In genomic region chr19:1478934-1479707, GRCh38 we compare ENCODE assay signal across 8 cellular contexts. TPM values are rescaled to one million over a fixed set of nuclear protein-coding genes. Genes with fewer than 3 reads are reported as not detected.
DNase-seq lines count a peak whose midpoint lies in the region; ATAC-seq and TF ChIP-seq lines count a peak whose summit lies in the region.

Gene C19orf25, minus strand, starts transcription at chr19:1479215. Its CDS starts 312 bp downstream, at chr19:1478903.

- H3F3A ChIP-seq in SU-DHL-6 (ENCODE audit: insufficient read depth), result peaks cover 7% of the 10 kb centered on the region; the same call in 1 of the 2 replicates

- H3K79me2 ChIP-seq in SU-DHL-6 (ENCODE audit: insufficient read depth, low read length), result peaks cover 20% of the 10 kb centered on the region

- H3K4me3 ChIP-seq in GM08714 (ENCODE audit: low read length) (peak within 1 kb of the TSS; percentile 85), SU-DHL-6 (ENCODE audit: insufficient read depth, low read length, poor library complexity, severe bottlenecking) (peak within 1 kb of the TSS; percentile 95), ovary (peak within 1 kb of the TSS; percentile 100), thymus (ENCODE audit: low read length) (peak within 1 kb of the TSS; percentile 84)

- H3K4me1 ChIP-seq in ovary (ENCODE audit: insufficient read depth), result peaks cover 4% of the 10 kb centered on the region
- H3K4me1 ChIP-seq in thymus (ENCODE audit: control insufficient read depth, insufficient read depth, low read length), result peaks cover 8% of the 10 kb centered on the region

- H3K27me3 Mint-ChIP-seq in activated naive CD8-positive, alpha-beta T cell treated with anti-CD3 and anti-CD28 coated beads for 36 hours, result no peaks in the 10 kb centered on the region

- no peaks in the 10 kb centered on the region for H4K20me1 ChIP-seq in SU-DHL-6 (ENCODE audit: low read depth, low read length)

- no peaks in the 10 kb centered on the region for H3K36me3 ChIP-seq in SU-DHL-6 (ENCODE audit: low read length)
- H3K36me3 ChIP-seq in ovary, result no peaks in the 10 kb centered on the region
- peaks cover 24% of the 10 kb centered on the region for H3K36me3 ChIP-seq in thymus (ENCODE audit: control insufficient read depth, insufficient read depth)

- no peaks in the 10 kb centered on the region for H3K9me3 Mint-ChIP-seq in activated naive CD8-positive, alpha-beta T cell treated with anti-CD3 and anti-CD28 coated beads for 36 hours

- no peak for TF ChIP-seq EP300 in ovary (IDR thresholded peaks at IDR 0.05)

- intact Hi-C loops in head of caudate nucleus (cut with DNase I) (no loop called here), ovary (cut with DNase I) (no loop called here)

- peak within 1 kb of the TSS; percentile 74 for H3K27ac ChIP-seq in SU-DHL-6 (ENCODE audit: low read depth, low read length)
- H3K27ac ChIP-seq in ovary, result no peak within 1 kb of the TSS
- peak within 1 kb of the TSS; percentile 61 for H3K27ac ChIP-seq in thymus (ENCODE audit: low read depth)

- H3K4me1 Mint-ChIP-seq in activated naive CD8-positive, alpha-beta T cell treated with anti-CD3 and anti-CD28 coated beads for 36 hours, result peaks cover 16% of the 10 kb centered on the region

- DNase-seq in NCI-H1417 (lab: John Stamatoyannopoulos, UW), result peak; percentile 93 to 97 (median 97)
- DNase-seq in activated naive CD8-positive, alpha-beta T cell treated with anti-CD3 and anti-CD28 coated beads for 36 hours, result peak; percentile 94
- peak; percentile 89 to 99 (median 96) for DNase-seq in head of caudate nucleus
- DNase-seq in ovary, result peak; percentile 91 to 95 (median 93)

- H3K9me3 ChIP-seq in SU-DHL-6 (ENCODE audit: insufficient read depth, low read length), result no peaks in the 10 kb centered on the region
- H3K9me3 ChIP-seq in ovary, result no peaks in the 10 kb centered on the region
- no peaks in the 10 kb centered on the region for H3K9me3 ChIP-seq in thymus (ENCODE audit: control insufficient read depth)

- no peaks in the 10 kb centered on the region for H3K27me3 ChIP-seq in SU-DHL-6 (ENCODE audit: low read length)
- H3K27me3 ChIP-seq in ovary, result no peaks in the 10 kb centered on the region
- no peaks in the 10 kb centered on the region for H3K27me3 ChIP-seq in thymus (ENCODE audit: control insufficient read depth, insufficient read depth)

- H3K27ac Mint-ChIP-seq in activated naive CD8-positive, alpha-beta T cell treated with anti-CD3 and anti-CD28 coated beads for 36 hours, result peak within 1 kb of the TSS; percentile 95

- H2AFZ ChIP-seq in SU-DHL-6 (ENCODE audit: low read depth, low read length, severe bottlenecking), result peak within 1 kb of the TSS; percentile 91

- peaks cover 9% of the 10 kb centered on the region for H3K36me3 Mint-ChIP-seq in activated naive CD8-positive, alpha-beta T cell treated with anti-CD3 and anti-CD28 coated beads for 36 hours

- 0 to 1% (median 0%) methylated on average over 56 to 71 of the region's 71 CpGs for WGBS in ovary, 3 donors
- WGBS in thymus, result under 1% methylated on average over 71 of the region's 71 CpGs

- ATAC-seq in HG02623 (IDR thresholded peaks at IDR 0.05; ENCODE audit: unreplicated experiment), result peak; percentile 79

- peak within 1 kb of the TSS; percentile 90 for H3K9ac ChIP-seq in SU-DHL-6 (ENCODE audit: low read length)

- TF ChIP-seq POLR2A in ovary (IDR thresholded peaks at IDR 0.05), result peak; percentile 71

- no peak for TF ChIP-seq CTCF in SU-DHL-6 (IDR thresholded peaks at IDR 0.05; ENCODE audit: insufficient read depth, low read length, poor library complexity, severe bottlenecking)
- no peak for TF ChIP-seq CTCF in ovary (IDR thresholded peaks at IDR 0.05)

- no peaks in the 10 kb centered on the region for H3K9me2 ChIP-seq in SU-DHL-6 (replicated peaks; ENCODE audit: insufficient read depth, low read length)

- H3K4me3 Mint-ChIP-seq in activated naive CD8-positive, alpha-beta T cell treated with anti-CD3 and anti-CD28 coated beads for 36 hours, result peak within 1 kb of the TSS; percentile 99

- peak within 1 kb of the TSS; percentile 73 for H3K4me2 ChIP-seq in SU-DHL-6 (ENCODE audit: low read depth, low read length, poor library complexity, severe bottlenecking)

RNA-seq across cellular contexts. Expression of gene C19orf25, which starts in this region (rescaled TPM):
- total RNA-seq in activated naive CD8-positive, alpha-beta T cell treated with anti-CD3 and anti-CD28 coated beads for 36 hours, result 10 to 100 TPM; 27.0 to 28.7 TPM
- 10 to 100 TPM; 15.3 to 25.8 (median 22.2) TPM for total RNA-seq in ovary
- polyA plus RNA-seq in ovary (10 to 100 TPM in 1 of 2 donors, 1 to 10 TPM in 1; 1.1 to 26.3 TPM), thymus (38.1 TPM)

Comparison
In these comparisons a context has a peak if more than half of its experiments do, and no peak if none do; other contexts are left out.
1. H3K27ac ChIP-seq: peak in SU-DHL-6 (single experiment) and thymus (single experiment); none in ovary (0 of 2).
2. Peak in every context shown above with its lines, with median percentiles within 50 percentile points of each other: H3K4me3 ChIP-seq and DNase-seq.